In genomic region chr11:35109827-35110226, GRCh38 we compare ENCODE assay signal across 18 cellular contexts. TPM values are rescaled to one million over a fixed set of nuclear protein-coding genes. Genes with fewer than 3 reads are reported as not detected.
DNase-seq lines count a peak whose midpoint lies in the region; ATAC-seq and TF ChIP-seq lines count a peak whose summit lies in the region.
"Had no signal": no experiment of that assay in that cellular context is flagged by ENCODE, and none has a peak within 500 bp of the region (broad histone marks: within the 10 kb centered on the region; RNA-seq: fewer than 3 reads in every experiment).

No MANE protein-coding gene starts in this region.

- no peak overlapping the region for H4K8ac ChIP-seq in mesenchymal stem cell (ENCODE audit: low read length)

- H3K9me3 ChIP-seq in mammary epithelial cell (replicated peaks; ENCODE audit: insufficient read depth, low read length) (no peaks in the 10 kb centered on the region), breast epithelium (no peaks in the 10 kb centered on the region), mesenchymal stem cell (ENCODE audit: control insufficient read depth, low read length) (no peaks in the 10 kb centered on the region)

- BruUV-seq in mammary epithelial cell (replicated peaks; lab: Mats Ljungman, UMichigan), result no TSS peak

- no peaks in the 10 kb centered on the region for H4K20me1 ChIP-seq in mammary epithelial cell (ENCODE audit: insufficient read depth, low read length)

- peak overlapping the region; percentile 38 to 83 for H2BK12ac ChIP-seq in mesenchymal stem cell (ENCODE audit: low read length in 2 of 2)

- TF ChIP-seq CTCF in mammary epithelial cell (conservative IDR thresholded peaks at IDR 0.05 in 1 of 2, IDR thresholded peaks at IDR 0.05 in 1 of 2; ENCODE audit: extremely low read depth in 1 of 2, insufficient read depth in 1 of 2, low read depth in 1 of 2, low read length in 2 of 2), result no peak
- TF ChIP-seq CTCF in breast epithelium (IDR thresholded peaks at IDR 0.05), result no peak

- H3K23ac ChIP-seq in mesenchymal stem cell (ENCODE audit: low read length in 2 of 2), result no peak overlapping the region

- in situ Hi-C loops in mammary epithelial cell (cut with MboI; ENCODE audit: low sequenced_read_pairs in 2 of 2), result no loop called here

- H3K79me2 ChIP-seq in mammary epithelial cell (ENCODE audit: insufficient read depth, low read length), result peaks cover 8% of the 10 kb centered on the region

- no peak overlapping the region for H2AK5ac ChIP-seq in mesenchymal stem cell (ENCODE audit: low read length, severe bottlenecking)

- peak; percentile 56 for ATAC-seq in HG02610 (IDR thresholded peaks at IDR 0.05; ENCODE audit: unreplicated experiment)
- ATAC-seq: GM23338, HepG2 had no signal

- H3K27ac ChIP-seq in mammary epithelial cell (ENCODE audit: insufficient read depth, low read depth, low read length) (peak overlapping the region; percentile 94), breast epithelium (no peak overlapping the region), mesenchymal stem cell (ENCODE audit: low read length, poor library complexity, severe bottlenecking) (no peak overlapping the region)
- H3K27ac ChIP-seq: 22Rv1, C4-2B had no signal

- H3K79me1 ChIP-seq in mesenchymal stem cell (replicated peaks; ENCODE audit: low read length, poor library complexity, severe bottlenecking), result no peaks in the 10 kb centered on the region

- peak overlapping the region; percentile 25 to 84 for H3K18ac ChIP-seq in mesenchymal stem cell (ENCODE audit: low read depth in 1 of 2, low read length in 2 of 2)

- H3K9ac ChIP-seq in mammary epithelial cell (ENCODE audit: insufficient read depth, low read length) (no peak overlapping the region), mesenchymal stem cell (ENCODE audit: low read length) (no peak overlapping the region)

- CTCF ChIA-PET in mammary epithelial cell (lab: Charles Lee; ENCODE audit: low non-redundant PET), result no interaction called here

- no peak overlapping the region for H2BK5ac ChIP-seq in mesenchymal stem cell (ENCODE audit: low read depth, low read length, poor library complexity, severe bottlenecking)

- H2BK120ac ChIP-seq in mesenchymal stem cell (ENCODE audit: low read depth, low read length), result no peak overlapping the region

- H3K4me2 ChIP-seq in mammary epithelial cell (ENCODE audit: insufficient read depth, low read depth, low read length) (no peak overlapping the region), mesenchymal stem cell (ENCODE audit: low read length, poor library complexity, severe bottlenecking) (no peak overlapping the region)

- TF ChIP-seq POLR2A in breast epithelium (IDR thresholded peaks at IDR 0.05), result no peak

- no peak overlapping the region for H3K14ac ChIP-seq in mesenchymal stem cell (ENCODE audit: low read length in 2 of 2)

- no peak overlapping the region for H2BK15ac ChIP-seq in mesenchymal stem cell (ENCODE audit: low read depth, poor library complexity, severe bottlenecking)

- no peak overlapping the region for H3K4me3 ChIP-seq in mammary epithelial cell (replicated peaks in 1 of 3; ENCODE audit: insufficient read depth in 1 of 3, low read depth in 2 of 3, low read length in 3 of 3)
- no peak overlapping the region for H3K4me3 ChIP-seq in breast epithelium
- H3K4me3 ChIP-seq in mesenchymal stem cell (ENCODE audit: insufficient read depth in 1 of 2, low read depth in 1 of 2, low read length in 2 of 2), result no peak overlapping the region
- H3K4me3 ChIP-seq: GM23338 had no signal

- H3K4me1 ChIP-seq in mammary epithelial cell (ENCODE audit: insufficient read depth, low read length) (peaks cover 55% of the 10 kb centered on the region), breast epithelium (peaks cover 0 to 14% of the 10 kb centered on the region in 2 donors), mesenchymal stem cell (ENCODE audit: control insufficient read depth, insufficient read depth, low read depth, low read length) (peaks cover 6% of the 10 kb centered on the region)

- intact Hi-C loops in mammary epithelial cell (cut with micrococcal nuclease), result no loop called here
- intact Hi-C loops in breast epithelium (cut with DNase I; ENCODE audit: low total_unique reads), result loop anchor here (5.0 kb wide), 1 partner anchor 78 kb away; no protein-coding TSS in a partner anchor

- dilution Hi-C loops in mammary epithelial cell (cut with HindIII; ENCODE audit: low sequenced_read_pairs), result loop anchor here (5.0 kb wide), 2 partner anchors 33 to 78 kb away; no protein-coding TSS in a partner anchor

- no peaks in the 10 kb centered on the region for H3K36me3 ChIP-seq in mammary epithelial cell (ENCODE audit: insufficient read depth, low read length)
- H3K36me3 ChIP-seq in breast epithelium, result no peaks in the 10 kb centered on the region
- H3K36me3 ChIP-seq in mesenchymal stem cell (ENCODE audit: control insufficient read depth in 1 of 2, insufficient read depth in 2 of 2, low read depth in 1 of 2, low read length in 2 of 2), result no peaks in the 10 kb centered on the region

- H3K4ac ChIP-seq in mesenchymal stem cell (ENCODE audit: low read depth in 1 of 2, low read length in 2 of 2), result peak overlapping the region; percentile 21 to 30

- DNase-seq in mammary epithelial cell, result no peak
- DNase-seq in breast epithelium (ENCODE audit: low spot score in 2 of 2), result no peak
- no peak for DNase-seq in mesenchymal stem cell
- no peak for DNase-seq in NCI-H526 (lab: John Stamatoyannopoulos, UW)
- DNase-seq in NK-92 treated with Interleukin-12 subunit alpha and Interleukin-12 subunit beta, amount 100 ng/mL, for 24 hours (lab: John Stamatoyannopoulos, UW), result no peak
- DNase-seq in 8988T, result no peak
- DNase-seq: CD4-positive, alpha-beta memory T cell; DMS153; DMS79 treated with DMSO at 0.1 percent for 48 hours; GF-D8; HCEC 1CT; Kasumi-1; KG1 had no signal

- H2AFZ ChIP-seq in mammary epithelial cell (ENCODE audit: low read depth, low read length), result no peak overlapping the region
- no peak overlapping the region for H2AFZ ChIP-seq in mesenchymal stem cell (ENCODE audit: low read depth, low read length)
- H2AFZ ChIP-seq: GM23338 had no signal

- no peak overlapping the region for H4K91ac ChIP-seq in mesenchymal stem cell (ENCODE audit: low read length)

- H3K27me3 ChIP-seq in mammary epithelial cell (ENCODE audit: insufficient read depth, low read length), result no peaks in the 10 kb centered on the region
- H3K27me3 ChIP-seq in breast epithelium, result no peaks in the 10 kb centered on the region
- H3K27me3 ChIP-seq in mesenchymal stem cell (ENCODE audit: control insufficient read depth in 1 of 2, insufficient read depth in 1 of 2, low read length in 2 of 2), result no peaks in the 10 kb centered on the region

RNA-seq across cellular contexts. Expression of gene CD44, which starts 29.1 kb away (rescaled TPM):
- total RNA-seq in mammary epithelial cell (1,000 to 10,000 TPM; 1,362 to 2,544 TPM), breast epithelium (100 to 1,000 TPM; 255 to 348 (median 269) TPM)
- 2,091 TPM for polyA plus RNA-seq in mammary epithelial cell
- 2,638 TPM for polyA minus RNA-seq in mammary epithelial cell
- polyA plus RNA-seq in mesenchymal stem cell (2013, experiment 1 of 2), result 1,373 TPM
- 1,315 TPM for polyA plus RNA-seq in mesenchymal stem cell (2013, experiment 2 of 2)
